ENCODE assay signal across 19 cellular contexts in genomic region chr14:96148631-96149030, GRCh38. TPM values are rescaled to one million over a fixed set of nuclear protein-coding genes. Genes with fewer than 3 reads are reported as not detected.
"Had no signal": no experiment of that assay in that cellular context is flagged by ENCODE, and none has a peak within 500 bp of the region (broad histone marks: within the 10 kb centered on the region; RNA-seq: fewer than 3 reads in every experiment).

No MANE protein-coding gene starts in this region.

- H3K4me3 ChIP-seq: esophagus squamous epithelium, gastroesophageal sphincter, mucosa of descending colon, suprapubic skin, tibial artery had no signal

- H3K27ac ChIP-seq: epithelial cell of prostate, esophagus squamous epithelium, gastroesophageal sphincter, neutrophil, suprapubic skin, tibial artery had no signal

- DNase-seq: effector memory CD4-positive, alpha-beta T cell; esophagus squamous epithelium; foreskin fibroblast; glutamatergic neuron; islet precursor cell; mammary epithelial cell; mucosa of descending colon; naive thymus-derived CD8-positive, alpha-beta T cell; posterior cingulate gyrus; small intestine; stimulated activated CD4-positive, alpha-beta T cell treated with anti-CD3 and anti-CD28 coated beads, Interleukin-12 subunit alpha, Interleukin-12 subunit beta, amount 100 ng/mL, for 4 hours; stimulated activated naive CD4-positive, alpha-beta T cell treated with Interleukin-2 at 50 U/mL for 16 hours; tibial artery had no signal

- H3K27me3 ChIP-seq: esophagus squamous epithelium, gastroesophageal sphincter, suprapubic skin, tibial artery had no signal

- H3K9me3 ChIP-seq: esophagus squamous epithelium, gastroesophageal sphincter, mucosa of descending colon, neutrophil, suprapubic skin, tibial artery had no signal

- H3K36me3 ChIP-seq: esophagus squamous epithelium, gastroesophageal sphincter, neutrophil, suprapubic skin, tibial artery had no signal

RNA-seq across cellular contexts. Expression of gene BDKRB2, which starts 56.0 kb away (rescaled TPM):
- total RNA-seq: naive thymus-derived CD8-positive, alpha-beta T cell; pulmonary artery endothelial cell had no signal
- polyA plus RNA-seq: naive thymus-derived CD8-positive, alpha-beta T cell; neural cell had no signal
